19 cellular contexts compared by ENCODE assay signal in the genomic region with DNA sequence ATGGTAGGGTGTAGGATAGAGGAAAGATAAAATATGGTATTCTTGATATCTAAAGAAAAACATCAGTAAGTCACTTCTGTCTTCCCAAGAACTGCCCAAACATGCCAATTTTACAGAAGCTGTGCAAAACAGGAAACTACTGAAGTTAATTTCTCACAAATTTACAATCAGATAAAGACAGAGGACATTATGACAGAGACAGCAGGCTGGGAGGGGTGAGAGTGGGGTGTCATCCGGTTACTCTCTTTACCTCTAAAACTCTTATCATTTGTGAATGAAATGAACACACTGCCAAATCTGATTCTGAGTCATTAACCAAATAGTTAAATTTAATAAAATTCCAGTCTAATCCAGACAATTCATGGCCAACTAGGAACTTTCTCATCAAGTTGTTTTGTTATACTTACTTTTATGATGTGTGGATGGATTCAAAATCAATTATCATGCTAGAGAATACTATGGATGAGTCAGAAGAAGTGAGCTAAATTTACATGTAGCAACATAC.
"Had no signal": no experiment of that assay in that cellular context is flagged by ENCODE, and none has a peak within 500 bp of the region (broad histone marks: within the 10 kb centered on the region; RNA-seq: fewer than 3 reads in every experiment).

No MANE protein-coding gene starts in this region.

- DNase-seq: activated CD4-positive, alpha-beta T cell treated with anti-CD3 and anti-CD28 coated beads for 4 hours; activated CD8-positive, alpha-beta memory T cell treated with anti-CD3 and anti-CD28 coated beads, Interleukin-2, amount 50 U/mL, for 4 hours; activated CD8-positive, alpha-beta T cell treated with anti-CD3 and anti-CD28 coated beads for 36 hours; activated gamma-delta T cell treated with Interleukin-2 at 50 U/mL for 16 hours; activated naive CD4-positive, alpha-beta T cell treated with anti-CD3 and anti-CD28 coated beads, Interleukin-2, amount 10 ng/mL, durations not matched to agents 7 days and 5 days; activated naive CD8-positive, alpha-beta T cell treated with anti-CD3 and anti-CD28 coated beads for 36 hours; activated T-cell treated with anti-CD3 and anti-CD28 coated beads, Interleukin-2, amount 50 U/mL, for 72 hours; anterior cingulate cortex; central memory CD4-positive, alpha-beta T cell; Karpas-422; NCI-H1105 treated with DMSO at 0.1 percent for 48 hours; NCI-H1436 treated with DMSO at 0.1 percent for 48 hours; NCI-H187; NCI-H2081 treated with DMSO at 0.1 percent for 48 hours; NCI-H446; NCI-H524; PC-3; SIG-M5; SW 1271 had no signal

- ATAC-seq: activated CD8-positive, alpha-beta T cell treated with anti-CD3 and anti-CD28 coated beads for 36 hours; PC-3 had no signal
